ENCODE assay signal across 13 cellular contexts in genomic region chr13:114108894-114109293, GRCh38. TPM values are rescaled to one million over a fixed set of nuclear protein-coding genes. Genes with fewer than 3 reads are reported as not detected.
A peak's percentile ranks its signal among the peaks of the same experiment; 100 is the strongest.
DNase-seq lines count a peak whose midpoint lies in the region; ATAC-seq, FAIRE-seq and TF ChIP-seq lines count a peak whose summit lies in the region.
"Had no signal": no experiment of that assay in that cellular context is flagged by ENCODE, and none has a peak within 500 bp of the region (broad histone marks: within the 10 kb centered on the region; RNA-seq: fewer than 3 reads in every experiment).

No MANE protein-coding gene starts in this region.

- CTCF ChIA-PET in naive thymus-derived CD4-positive, alpha-beta T cell (lab: Charles Lee): interaction anchor here (0.6 to 1.2 kb wide), 4 partner anchors 15 to 43 kb away, joined by 3 to 5 read pairs (median 3); no protein-coding TSS in a partner anchor
- CTCF ChIA-PET in OCI-LY7 (lab: Charles Lee; ENCODE audit: unreplicated experiment): no interaction called here
- CTCF ChIA-PET in PC-3 (lab: Charles Lee): no interaction called here

- H3K36me3 ChIP-seq in naive thymus-derived CD4-positive, alpha-beta T cell (ENCODE audit: control insufficient read depth in 2 of 3, insufficient read depth in 3 of 3, low read length in 3 of 3): peaks cover 0 to 53% (median 29%) of the 10 kb centered on the region in 3 experiments
- H3K36me3 ChIP-seq in upper lobe of right lung (no peaks in the 10 kb centered on the region), OCI-LY7 (ENCODE audit: insufficient read depth, low read length) (no peaks in the 10 kb centered on the region), PC-3 (ENCODE audit: low read depth, low read length) (no peaks in the 10 kb centered on the region)

- H3K9me2 ChIP-seq in OCI-LY7 (ENCODE audit: insufficient read depth, low read length) (no peaks in the 10 kb centered on the region), PC-3 (replicated peaks; ENCODE audit: low read length) (no peaks in the 10 kb centered on the region)

- peak overlapping the region; percentile 73 for H3K27ac ChIP-seq in naive thymus-derived CD4-positive, alpha-beta T cell (ENCODE audit: low read depth, low read length)
- H3K27ac ChIP-seq in upper lobe of right lung: no peak overlapping the region
- H3K27ac ChIP-seq in OCI-LY7 (ENCODE audit: low read depth, low read length, poor library complexity, severe bottlenecking): no peak overlapping the region
- H3K27ac ChIP-seq in PC-3 (ENCODE audit: low read length): no peak overlapping the region

- peaks cover 73 to 91% of the 10 kb centered on the region in 2 donors for H3K4me1 ChIP-seq in naive thymus-derived CD4-positive, alpha-beta T cell (ENCODE audit: control insufficient read depth in 2 of 2, insufficient read depth in 2 of 2, low read length in 2 of 2)
- H3K4me1 ChIP-seq in upper lobe of right lung: peaks cover 20% of the 10 kb centered on the region
- peaks cover 25% of the 10 kb centered on the region for H3K4me1 ChIP-seq in OCI-LY7 (ENCODE audit: insufficient read depth, low read length, poor library complexity, severe bottlenecking)
- H3K4me1 ChIP-seq in PC-3 (ENCODE audit: insufficient read depth, low read length): no peaks in the 10 kb centered on the region

- H3K4me2 ChIP-seq in OCI-LY7 (ENCODE audit: low read length): no peak overlapping the region
- H3K4me2 ChIP-seq in PC-3 (ENCODE audit: low read length): no peak overlapping the region

- no peaks in the 10 kb centered on the region for H3K27me3 Mint-ChIP-seq in activated naive CD4-positive, alpha-beta T cell treated with anti-CD3 and anti-CD28 coated beads, Interleukin-2, amount 50 U/mL, for 24 hours
- H3K27me3 Mint-ChIP-seq in naive thymus-derived CD4-positive, alpha-beta T cell: no peaks in the 10 kb centered on the region

- POLR2A ChIA-PET in naive thymus-derived CD4-positive, alpha-beta T cell (lab: Charles Lee): interaction anchor here (0.8 to 8.5 kb wide), 6 partner anchors 10 to 114 kb away, joined by 3 to 137 read pairs (median 5); partner anchors contain the start of gene RASA3
- POLR2A ChIA-PET in OCI-LY7 (lab: Charles Lee) (no interaction called here), PC-3 (lab: Charles Lee; ENCODE audit: unreplicated experiment) (no interaction called here)

- H3K4me3 ChIP-seq in naive thymus-derived CD4-positive, alpha-beta T cell (ENCODE audit: low read length): peak overlapping the region; percentile 59
- H3K4me3 ChIP-seq in upper lobe of right lung: no peak overlapping the region
- H3K4me3 ChIP-seq in OCI-LY7 (ENCODE audit: low read depth, low read length, poor library complexity, severe bottlenecking): no peak overlapping the region
- no peak overlapping the region for H3K4me3 ChIP-seq in PC-3 (ENCODE audit: low read length)
- H3K4me3 ChIP-seq: gastroesophageal sphincter, MG63 had no signal

- H2AFZ ChIP-seq in OCI-LY7 (ENCODE audit: low read length) (no peak overlapping the region), PC-3 (ENCODE audit: low read length) (no peak overlapping the region)

- ATAC-seq in activated naive CD4-positive, alpha-beta T cell treated with anti-CD3 and anti-CD28 coated beads, Interleukin-2, amount 50 U/mL, for 72 hours: no peak
- ATAC-seq in naive thymus-derived CD4-positive, alpha-beta T cell: no peak
- ATAC-seq in upper lobe of right lung (no peak), PC-3 (no peak)
- ATAC-seq: gastroesophageal sphincter had no signal

- intact Hi-C loops in naive thymus-derived CD4-positive, alpha-beta T cell (cut with micrococcal nuclease): no loop called here
- intact Hi-C loops in upper lobe of right lung (cut with DNase I): no loop called here
- intact Hi-C loops in OCI-LY7 (cut with micrococcal nuclease; ENCODE audit: unreplicated experiment): no loop called here
- intact Hi-C loops in PC-3 (cut with micrococcal nuclease): no loop called here

- H3K9ac ChIP-seq in PC-3 (ENCODE audit: low read length): no peak overlapping the region

- H4K20me1 ChIP-seq in OCI-LY7 (ENCODE audit: insufficient read depth, low read length): no peaks in the 10 kb centered on the region
- no peaks in the 10 kb centered on the region for H4K20me1 ChIP-seq in PC-3 (ENCODE audit: low read length)

- peaks cover 77% of the 10 kb centered on the region for H3K4me1 Mint-ChIP-seq in activated naive CD4-positive, alpha-beta T cell treated with anti-CD3 and anti-CD28 coated beads, Interleukin-2, amount 50 U/mL, for 24 hours
- H3K4me1 Mint-ChIP-seq in naive thymus-derived CD4-positive, alpha-beta T cell: peaks cover 43 to 85% (median 68%) of the 10 kb centered on the region in 7 donors

- peak overlapping the region; percentile 83 for H3K4me3 Mint-ChIP-seq in activated naive CD4-positive, alpha-beta T cell treated with anti-CD3 and anti-CD28 coated beads, Interleukin-2, amount 50 U/mL, for 24 hours
- H3K4me3 Mint-ChIP-seq in naive thymus-derived CD4-positive, alpha-beta T cell: peak overlapping the region; percentile 73 to 95 (median 87)

- no peaks in the 10 kb centered on the region for H3K79me2 ChIP-seq in OCI-LY7 (ENCODE audit: insufficient read depth, low read depth, low read length)
- H3K79me2 ChIP-seq in PC-3 (ENCODE audit: low read length): peaks cover under 1% of the 10 kb centered on the region

- peaks cover 5% of the 10 kb centered on the region for H3K36me3 Mint-ChIP-seq in activated naive CD4-positive, alpha-beta T cell treated with anti-CD3 and anti-CD28 coated beads, Interleukin-2, amount 50 U/mL, for 24 hours
- peaks cover 0 to 5% of the 10 kb centered on the region in 2 donors for H3K36me3 Mint-ChIP-seq in activated naive CD4-positive, alpha-beta T cell treated with anti-CD3 and anti-CD28 coated beads, Interleukin-2, amount 50 U/mL, for 72 hours
- H3K36me3 Mint-ChIP-seq in naive thymus-derived CD4-positive, alpha-beta T cell: peaks cover 0 to 28% (median 9%) of the 10 kb centered on the region in 5 donors

- H3K9me3 Mint-ChIP-seq in activated naive CD4-positive, alpha-beta T cell treated with anti-CD3 and anti-CD28 coated beads, Interleukin-2, amount 50 U/mL, for 24 hours: no peaks in the 10 kb centered on the region
- H3K9me3 Mint-ChIP-seq in activated naive CD4-positive, alpha-beta T cell treated with anti-CD3 and anti-CD28 coated beads, Interleukin-2, amount 50 U/mL, for 72 hours: no peaks in the 10 kb centered on the region
- peaks cover 0 to 20% (median 0%) of the 10 kb centered on the region in 11 donors for H3K9me3 Mint-ChIP-seq in naive thymus-derived CD4-positive, alpha-beta T cell

- no peak for TF ChIP-seq CTCF in upper lobe of right lung (IDR thresholded peaks at IDR 0.05)
- TF ChIP-seq CTCF in OCI-LY7 (conservative IDR thresholded peaks at IDR 0.05; ENCODE audit: low read length): no peak
- no peak for TF ChIP-seq CTCF in PC-3 (conservative IDR thresholded peaks at IDR 0.05; ENCODE audit: low read depth, low read length)

- H3K27me3 ChIP-seq in naive thymus-derived CD4-positive, alpha-beta T cell (ENCODE audit: control insufficient read depth in 2 of 2, insufficient read depth in 2 of 2, low read length in 2 of 2): no peaks in the 10 kb centered on the region
- H3K27me3 ChIP-seq in upper lobe of right lung: no peaks in the 10 kb centered on the region
- no peaks in the 10 kb centered on the region for H3K27me3 ChIP-seq in PC-3 (ENCODE audit: low read length)
- H3K27me3 ChIP-seq: gastroesophageal sphincter, MG63 had no signal

- H3K27ac Mint-ChIP-seq in activated naive CD4-positive, alpha-beta T cell treated with anti-CD3 and anti-CD28 coated beads, Interleukin-2, amount 50 U/mL, for 24 hours: peak overlapping the region; percentile 98
- H3K27ac Mint-ChIP-seq in activated naive CD4-positive, alpha-beta T cell treated with anti-CD3 and anti-CD28 coated beads, Interleukin-2, amount 50 U/mL, for 72 hours: peak overlapping the region; percentile 68 to 85
- H3K27ac Mint-ChIP-seq in naive thymus-derived CD4-positive, alpha-beta T cell: peak overlapping the region in 8 of 9 donors; percentile 93 to 98 (median 96)

- H3K9me3 ChIP-seq in naive thymus-derived CD4-positive, alpha-beta T cell (ENCODE audit: control insufficient read depth in 2 of 3, low read length in 3 of 3): no peaks in the 10 kb centered on the region
- H3K9me3 ChIP-seq in upper lobe of right lung: no peaks in the 10 kb centered on the region
- H3K9me3 ChIP-seq in OCI-LY7 (ENCODE audit: low read length): no peaks in the 10 kb centered on the region
- H3K9me3 ChIP-seq in PC-3 (ENCODE audit: low read length): no peaks in the 10 kb centered on the region
- H3K9me3 ChIP-seq: gastroesophageal sphincter, MG63 had no signal

- no peak for FAIRE-seq in urothelium cell line (lab: Jason Lieb, UNC)
- FAIRE-seq: colon had no signal

- no peaks in the 10 kb centered on the region for H3F3A ChIP-seq in PC-3 (ENCODE audit: low read length, unreplicated experiment)

- DNase-seq in activated naive CD4-positive, alpha-beta T cell treated with anti-CD3 and anti-CD28 coated beads, Interleukin-2, amount 50 U/mL, for 16 hours: no peak
- DNase-seq in activated naive CD4-positive, alpha-beta T cell treated with anti-CD3 and anti-CD28 coated beads, Interleukin-2, amount 50 U/mL, for 72 hours (ENCODE audit: low spot score in 2 of 2): peak in 1 of 2 donors; percentile 42
- DNase-seq in naive thymus-derived CD4-positive, alpha-beta T cell: peak in 1 of 9 donors; percentile 19
- peak; percentile 57 for DNase-seq in upper lobe of right lung
- no peak for DNase-seq in OCI-LY7 (ENCODE audit: low spot score)
- DNase-seq in PC-3: no peak
- DNase-seq in urothelium cell line (ENCODE audit: low spot score): no peak
- DNase-seq: GOT3, MG63, retina had no signal

- no TSS peak for BruUV-seq in OCI-LY7 (replicated peaks; lab: Mats Ljungman, UMichigan)
- no TSS peak for BruUV-seq in PC-3 (replicated peaks; lab: Mats Ljungman, UMichigan)

RNA-seq across cellular contexts. Expression of gene RASA3, which starts 23.5 kb away (rescaled TPM):
- total RNA-seq in activated naive CD4-positive, alpha-beta T cell treated with anti-CD3 and anti-CD28 coated beads, Interleukin-2, amount 50 U/mL, for 72 hours: 10 to 100 TPM; 39.4 to 44.1 TPM
- total RNA-seq in naive thymus-derived CD4-positive, alpha-beta T cell: 100 to 1,000 TPM; 110 to 227 (median 199) TPM
- polyA plus RNA-seq in naive thymus-derived CD4-positive, alpha-beta T cell: 100 to 1,000 TPM; 109 to 195 TPM
- 17.3 TPM for total RNA-seq in upper lobe of right lung
- 3.6 and 4.4 TPM in 2 replicates for total RNA-seq in OCI-LY7 (2014; rRNA removed; shearing (Covaris generic))
- total RNA-seq in OCI-LY7 (2022): 15.0 and 17.9 TPM in 2 replicates
- 9.1 and 9.4 TPM in 2 replicates for total RNA-seq in PC-3 (2014; rRNA removed)
